In the genomic region with DNA sequence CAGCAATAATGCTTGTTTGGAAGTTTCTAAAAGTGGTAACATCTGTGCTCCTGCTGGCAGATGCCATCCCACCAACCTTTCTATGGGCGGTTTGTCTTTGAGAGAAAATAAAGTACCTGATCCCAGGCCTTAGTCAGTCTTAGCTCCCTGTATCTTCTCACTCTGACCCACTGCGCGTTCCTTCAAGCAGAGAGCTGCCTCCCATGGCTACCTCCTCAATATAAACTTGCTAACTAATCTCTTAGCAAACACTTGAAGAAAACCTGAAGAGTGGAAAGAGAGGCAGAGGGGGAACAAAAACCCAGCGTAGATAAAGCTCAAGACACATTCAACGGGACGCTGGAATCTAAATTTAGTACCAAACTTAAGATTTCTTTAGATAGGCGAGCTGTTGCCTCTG, we compare ENCODE assay signal across 19 cellular contexts. TPM values are rescaled to one million over a fixed set of nuclear protein-coding genes. Genes with fewer than 3 reads are reported as not detected.
DNase-seq lines count a peak whose midpoint lies in the region; ATAC-seq and TF ChIP-seq lines count a peak whose summit lies in the region.
"Had no signal": no experiment of that assay in that cellular context is flagged by ENCODE, and none has a peak within 500 bp of the region (broad histone marks: within the 10 kb centered on the region; RNA-seq: fewer than 3 reads in every experiment).

No MANE protein-coding gene starts in this region.

- TF ChIP-seq EP300 in suprapubic skin (IDR thresholded peaks at IDR 0.05) = no peak

- H3K27ac ChIP-seq in adrenal gland (peak overlapping the region in 4 of 5 donors; percentile 24 to 99 (median 41)), dorsolateral prefrontal cortex (peak overlapping the region; percentile 90 to 100 (median 100)), muscle layer of duodenum (ENCODE audit: low read length) (peak overlapping the region; percentile 36), suprapubic skin (peak overlapping the region; percentile 44)
- H3K27ac ChIP-seq: foreskin keratinocyte, prostate gland had no signal

- TF ChIP-seq CTCF in adrenal gland (IDR thresholded peaks at IDR 0.05) (no peak), dorsolateral prefrontal cortex (IDR thresholded peaks at IDR 0.05 in 54 of 56, conservative IDR thresholded peaks at IDR 0.05 in 2 of 56; ENCODE audit: low read depth in 1 of 56, partially characterized antibody in 56 of 56) (no peak), suprapubic skin (IDR thresholded peaks at IDR 0.05) (no peak)

- H3K4me3 ChIP-seq in adrenal gland (no peak overlapping the region), dorsolateral prefrontal cortex (peak overlapping the region in 10 of 59 donors; percentile 1 to 100 (median 19)), muscle layer of duodenum (ENCODE audit: low read depth in 1 of 2, low read length in 2 of 2) (no peak overlapping the region), suprapubic skin (no peak overlapping the region)
- H3K4me3 ChIP-seq: MG63, prostate gland had no signal

- WGBS in adrenal gland, 4 donors = 81 to 88% (median 84%) methylated on average over 7 of the region's 7 CpGs
- 69% methylated on average over 7 of the region's 7 CpGs for WGBS in suprapubic skin

- H3K4me1 ChIP-seq in adrenal gland (replicated peaks in 1 of 2) (peaks cover 41 to 72% of the 10 kb centered on the region in 2 donors), muscle layer of duodenum (ENCODE audit: control insufficient read depth in 1 of 2, insufficient read depth in 2 of 2, low read length in 2 of 2) (peaks cover 6 to 22% of the 10 kb centered on the region in 2 donors), suprapubic skin (peaks cover 27% of the 10 kb centered on the region)
- H3K4me1 ChIP-seq: foreskin keratinocyte, prostate gland had no signal

- H3K36me3 ChIP-seq in adrenal gland (replicated peaks in 1 of 2) (peaks cover 0 to 5% of the 10 kb centered on the region in 2 donors), muscle layer of duodenum (ENCODE audit: control insufficient read depth in 1 of 2, insufficient read depth in 2 of 2, low read length in 2 of 2) (no peaks in the 10 kb centered on the region), suprapubic skin (no peaks in the 10 kb centered on the region)
- H3K36me3 ChIP-seq: prostate gland had no signal

- TF ChIP-seq POLR2A in adrenal gland (IDR thresholded peaks at IDR 0.05) (no peak), suprapubic skin (IDR thresholded peaks at IDR 0.05) (no peak)

- no peak for DNase-seq in adrenal gland
- no peak for DNase-seq in dorsolateral prefrontal cortex
- DNase-seq in suprapubic skin (ENCODE audit: low spot score in 2 of 2) = no peak
- no peak for DNase-seq in putamen (ENCODE audit: low spot score)
- DNase-seq: activated CD8-positive, alpha-beta memory T cell treated with anti-CD3 and anti-CD28 coated beads for 24 hours; activated naive CD8-positive, alpha-beta T cell treated with anti-CD3 and anti-CD28 coated beads, Interleukin-2, amount 10 ng/mL, durations not matched to agents 7 days and 5 days; foreskin keratinocyte; MG63; naive thymus-derived CD4-positive, alpha-beta T cell; NCI-H1694 treated with DMSO at 0.1 percent for 48 hours; NCI-H446; NK-92 treated with Interleukin-12 subunit alpha and Interleukin-12 subunit beta, amount 100 ng/mL, for 24 hours; stimulated activated CD4-positive, alpha-beta T cell treated with anti-CD3 and anti-CD28 coated beads, Interleukin-15, amount 100 ng/mL, for 24 hours; T-helper 1 cell had no signal

- no peak for ATAC-seq in GM19324 (IDR thresholded peaks at IDR 0.05; ENCODE audit: low FRiP score, unreplicated experiment)
- ATAC-seq in HG03469 (IDR thresholded peaks at IDR 0.05; ENCODE audit: unreplicated experiment) = no peak
- no peak for ATAC-seq in HG03108 (IDR thresholded peaks at IDR 0.05; ENCODE audit: unreplicated experiment)
- ATAC-seq: foreskin keratinocyte; naive thymus-derived CD4-positive, alpha-beta T cell had no signal

- H3K9me3 ChIP-seq in adrenal gland (replicated peaks in 1 of 3) (no peaks in the 10 kb centered on the region), muscle layer of duodenum (ENCODE audit: control insufficient read depth in 1 of 2, low read length in 2 of 2) (no peaks in the 10 kb centered on the region), suprapubic skin (no peaks in the 10 kb centered on the region)
- H3K9me3 ChIP-seq: MG63, prostate gland had no signal

- H3K27me3 ChIP-seq in adrenal gland (no peaks in the 10 kb centered on the region), dorsolateral prefrontal cortex (no peaks in the 10 kb centered on the region), muscle layer of duodenum (ENCODE audit: low read depth, low read length) (no peaks in the 10 kb centered on the region), suprapubic skin (no peaks in the 10 kb centered on the region)
- H3K27me3 ChIP-seq: MG63 had no signal

- intact Hi-C loops in adrenal gland (cut with DNase I) (no loop called here), dorsolateral prefrontal cortex (cut with DNase I) (no loop called here)

RNA-seq across cellular contexts. Expression of gene ZEB2, which starts 17.6 kb away (rescaled TPM):
- total RNA-seq in adrenal gland (100 to 1,000 TPM in 7 of 8 donors, 10 to 100 TPM in 1; 91.0 to 226 (median 165) TPM), dorsolateral prefrontal cortex (100 to 1,000 TPM; 160 to 942 (median 318) TPM), suprapubic skin (10 to 100 TPM; 16.3 to 43.7 (median 34.5) TPM)
- polyA plus RNA-seq in adrenal gland = 10 to 100 TPM; 29.0 to 95.8 (median 54.3) TPM

Comparison
In these comparisons a context has a peak if more than half of its experiments do, and no peak if none do; other contexts are left out.
1. H3K27ac ChIP-seq: peak in every context shown above with its lines; median percentile 100 in dorsolateral prefrontal cortex; 44 in suprapubic skin; 41 in adrenal gland; 36 in muscle layer of duodenum.